Comparison of ENCODE assay signal across 15 cellular contexts in genomic region chr2:227856697-227857096, GRCh38. TPM values are rescaled to one million over a fixed set of nuclear protein-coding genes. Genes with fewer than 3 reads are reported as not detected.
DNase-seq lines count a peak whose midpoint lies in the region; ATAC-seq, FAIRE-seq and TF ChIP-seq lines count a peak whose summit lies in the region.
"Had no signal": no experiment of that assay in that cellular context is flagged by ENCODE, and none has a peak within 500 bp of the region (broad histone marks: within the 10 kb centered on the region; RNA-seq: fewer than 3 reads in every experiment).

No MANE protein-coding gene starts in this region.

- POLR2A ChIA-PET in HepG2 (lab: Yijun Ruan, JAX) = no interaction called here

- no peak overlapping the region for H4K91ac ChIP-seq in mesenchymal stem cell (ENCODE audit: low read length)

- H2BK120ac ChIP-seq in mesenchymal stem cell (ENCODE audit: low read depth, low read length) = no peak overlapping the region

- H2AFZ ChIP-seq in HepG2 (ENCODE audit: low read length) (no peak overlapping the region), mesenchymal stem cell (ENCODE audit: low read depth, low read length) (no peak overlapping the region)

- no peak overlapping the region for H3K14ac ChIP-seq in mesenchymal stem cell (ENCODE audit: low read length in 2 of 2)

- DNase-seq in HepG2 (ENCODE audit: low spot score) = no peak
- no peak for DNase-seq in right lobe of liver
- DNase-seq in chondrocyte (ENCODE audit: low spot score) = no peak
- DNase-seq in mesenchymal stem cell = no peak
- no peak for DNase-seq in NCI-H446 treated with DMSO at 0.1 percent for 48 hours (lab: John Stamatoyannopoulos, UW)
- no peak for DNase-seq in foreskin melanocyte
- DNase-seq in SJCRH30 = no peak
- DNase-seq: AML-193, DMS53 had no signal

- no peak overlapping the region for H3K23ac ChIP-seq in mesenchymal stem cell (ENCODE audit: low read length in 2 of 2)

- peak overlapping the region; percentile 47 for H2AK5ac ChIP-seq in mesenchymal stem cell (ENCODE audit: low read length, severe bottlenecking)

- TF ChIP-seq POLR2A in HepG2 (IDR thresholded peaks at IDR 0.05; ENCODE audit: insufficient read depth in 1 of 2, low read depth in 2 of 2, low read length in 2 of 2) (no peak), right lobe of liver (IDR thresholded peaks at IDR 0.05) (no peak)

- intact Hi-C loops in HepG2 (cut with micrococcal nuclease; ENCODE audit: unreplicated experiment) (no loop called here), right lobe of liver (cut with DNase I) (no loop called here)

- H2BK5ac ChIP-seq in mesenchymal stem cell (ENCODE audit: low read depth, low read length, poor library complexity, severe bottlenecking) = no peak overlapping the region

- no peak for TF ChIP-seq CTCF in HepG2 (CRISPR knock-in tag; IDR thresholded peaks at IDR 0.05)
- no peak for TF ChIP-seq CTCF in right lobe of liver (IDR thresholded peaks at IDR 0.05)
- TF ChIP-seq CTCF in chondrocyte (IDR thresholded peaks at IDR 0.05) = no peak

- H3K4ac ChIP-seq in mesenchymal stem cell (ENCODE audit: low read depth in 1 of 2, low read length in 2 of 2) = no peak overlapping the region

- TF ChIP-seq EP300 in HepG2 (IDR thresholded peaks at IDR 0.05; ENCODE audit: low read depth in 2 of 2, low read length in 2 of 2) (no peak), HepG2 (CRISPR knock-in tag; IDR thresholded peaks at IDR 0.05; ENCODE audit: borderline replicate concordance) (no peak)

- no peaks in the 10 kb centered on the region for H3K79me2 ChIP-seq in HepG2 (ENCODE audit: insufficient read depth, low read length)

- H3K4me3 ChIP-seq in HepG2 (replicated peaks in 1 of 3; ENCODE audit: insufficient read depth in 1 of 3, low read depth in 2 of 3, low read length in 3 of 3) (no peak overlapping the region), right lobe of liver (no peak overlapping the region), mesenchymal stem cell (ENCODE audit: insufficient read depth in 1 of 2, low read depth in 1 of 2, low read length in 2 of 2) (no peak overlapping the region), SJCRH30 (no peak overlapping the region)
- H3K4me3 ChIP-seq: BLaER1, HAP-1 had no signal

- no peaks in the 10 kb centered on the region for H3K27me3 Mint-ChIP-seq in chondrocyte (ENCODE audit: low read depth)

- no peak overlapping the region for H3K18ac ChIP-seq in mesenchymal stem cell (ENCODE audit: low read depth in 1 of 2, low read length in 2 of 2)

- WGBS in HepG2 (ENCODE audit: low lambda C conversion rate) = 88% methylated on average over 2 of the region's 2 CpGs
- 95% methylated on average over 2 of the region's 2 CpGs for WGBS in right lobe of liver (ENCODE audit: insufficient coverage, low coverage, low lambda C conversion rate, missing lambda C conversion rate)
- WGBS in mesenchymal stem cell = 100% methylated on average over 2 of the region's 2 CpGs

- no peaks in the 10 kb centered on the region for H3K9me3 ChIP-seq in HepG2 (ENCODE audit: low read length)
- no peaks in the 10 kb centered on the region for H3K9me3 ChIP-seq in right lobe of liver
- H3K9me3 ChIP-seq in mesenchymal stem cell (ENCODE audit: control insufficient read depth, low read length) = no peaks in the 10 kb centered on the region
- 0 out of 2 replicates have a peak, but pooled peaks cover 3% of the 10 kb centered on the region for H3K9me3 ChIP-seq in SJCRH30 (replicated peaks)
- H3K9me3 ChIP-seq: BLaER1, HAP-1 had no signal

- no peaks in the 10 kb centered on the region for H4K20me1 ChIP-seq in HepG2 (ENCODE audit: insufficient read depth, low read length)
- H4K20me1 ChIP-seq: BLaER1 had no signal

- peak overlapping the region; percentile 75 for H3K27ac Mint-ChIP-seq in chondrocyte (ENCODE audit: unreplicated experiment)

- H2BK12ac ChIP-seq in mesenchymal stem cell (ENCODE audit: low read length in 2 of 2) = no peak overlapping the region

- H3K27me3 ChIP-seq in HepG2 (ENCODE audit: control insufficient read depth in 1 of 2, insufficient read depth in 2 of 2, low read length in 2 of 2) (peaks cover 2 to 13% of the 10 kb centered on the region in 2 experiments; a peak in 3 of 5 replicates), right lobe of liver (no peaks in the 10 kb centered on the region), mesenchymal stem cell (ENCODE audit: control insufficient read depth in 1 of 2, insufficient read depth in 1 of 2, low read length in 2 of 2) (no peaks in the 10 kb centered on the region), SJCRH30 (no peaks in the 10 kb centered on the region)
- H3K27me3 ChIP-seq: BLaER1 had no signal

- no peak overlapping the region for H3K4me3 Mint-ChIP-seq in chondrocyte (ENCODE audit: unreplicated experiment)

- H2BK15ac ChIP-seq in mesenchymal stem cell (ENCODE audit: low read depth, poor library complexity, severe bottlenecking) = no peak overlapping the region

- H3K27ac ChIP-seq in HepG2 (ENCODE audit: extremely low read length, insufficient read depth, low read length) (no peak overlapping the region), right lobe of liver (no peak overlapping the region), mesenchymal stem cell (ENCODE audit: low read length, poor library complexity, severe bottlenecking) (no peak overlapping the region), SJCRH30 (no peak overlapping the region)
- H3K27ac ChIP-seq: 22Rv1, BLaER1 had no signal

- H3K9ac ChIP-seq in HepG2 (ENCODE audit: insufficient read depth, low read depth, low read length) (no peak overlapping the region), mesenchymal stem cell (ENCODE audit: low read length) (no peak overlapping the region)
- H3K9ac ChIP-seq: BLaER1 had no signal

- H3K4me1 ChIP-seq in HepG2 (ENCODE audit: insufficient read depth, low read length) = peaks cover 35% of the 10 kb centered on the region
- H3K4me1 ChIP-seq in right lobe of liver = no peaks in the 10 kb centered on the region
- H3K4me1 ChIP-seq in mesenchymal stem cell (ENCODE audit: control insufficient read depth, insufficient read depth, low read depth, low read length) = peaks cover 4% of the 10 kb centered on the region
- H3K4me1 ChIP-seq in SJCRH30 = peaks cover 7% of the 10 kb centered on the region; the same call in 1 of the 2 replicates
- H3K4me1 ChIP-seq: HAP-1 had no signal

- ATAC-seq in HepG2 (no peak), right lobe of liver (no peak), GM21367 (IDR thresholded peaks at IDR 0.05; ENCODE audit: unreplicated experiment) (no peak)

- peaks cover 7% of the 10 kb centered on the region for H3K9me3 Mint-ChIP-seq in chondrocyte (ENCODE audit: low read depth)

- H3K36me3 ChIP-seq in HepG2 (replicated peaks in 1 of 2; ENCODE audit: control insufficient read depth in 1 of 2, insufficient read depth in 2 of 2, low read length in 2 of 2) (no peaks in the 10 kb centered on the region), right lobe of liver (no peaks in the 10 kb centered on the region), mesenchymal stem cell (ENCODE audit: control insufficient read depth in 1 of 2, insufficient read depth in 2 of 2, low read depth in 1 of 2, low read length in 2 of 2) (no peaks in the 10 kb centered on the region), SJCRH30 (no peaks in the 10 kb centered on the region)
- H3K36me3 ChIP-seq: BLaER1, HAP-1 had no signal

- CTCF ChIA-PET in HepG2 (lab: Yijun Ruan, JAX; ENCODE audit: low intra/inter-chr PET ratio, low total read pairs) = no interaction called here

- H3K36me3 Mint-ChIP-seq in chondrocyte (ENCODE audit: low read depth) = no peaks in the 10 kb centered on the region

- no TSS peak for BruUV-seq in HepG2 (replicated peaks; lab: Mats Ljungman, UMichigan)

- H3K4me2 ChIP-seq in HepG2 (ENCODE audit: low read depth, low read length) (no peak overlapping the region), mesenchymal stem cell (ENCODE audit: low read length, poor library complexity, severe bottlenecking) (no peak overlapping the region)
- H3K4me2 ChIP-seq: BLaER1 had no signal

- in situ Hi-C loops in HepG2 (cut with HindIII; ENCODE audit: extremely low pct_ligation_motif_present, low pct_unique_long_range_greater_than_20kb) = no loop called here

- no peaks in the 10 kb centered on the region for H3K79me1 ChIP-seq in mesenchymal stem cell (replicated peaks; ENCODE audit: low read length, poor library complexity, severe bottlenecking)

- H4K8ac ChIP-seq in mesenchymal stem cell (ENCODE audit: low read length) = no peak overlapping the region

- peaks cover 84% of the 10 kb centered on the region for H3K4me1 Mint-ChIP-seq in chondrocyte (ENCODE audit: low read depth)

- no peak for TF ChIP-seq RAD21 in HepG2 (CRISPR knock-in tag; IDR thresholded peaks at IDR 0.05)

- no peak for FAIRE-seq in HepG2 (lab: Jason Lieb, UNC)
- FAIRE-seq: H1 had no signal

RNA-seq across cellular contexts. Expression of gene DAW1, which starts 14.7 kb away (rescaled TPM):
- total RNA-seq in HepG2 (2016; rRNA removed; fragmentation: Illumina TruSeq; extraction: Trizol) (not detected in 2 replicates), right lobe of liver (not detected), chondrocyte (0.28 to 0.65 TPM (median 0.47 TPM) in 3 replicates)
- not detected in 2 replicates for total RNA-seq in HepG2 (2016; cell fraction: cytosol; rRNA removed; fragmentation: Illumina TruSeq; extraction: Trizol; ENCODE audit: low read depth)
- total RNA-seq in HepG2 (2016; cell fraction: insoluble cytoplasmic fraction; rRNA removed; fragmentation: Illumina TruSeq; extraction: Trizol) = not detected in 2 replicates
- total RNA-seq in HepG2 (2016; cell fraction: membrane; rRNA removed; fragmentation: Illumina TruSeq; extraction: Trizol) = not detected in 2 replicates
- total RNA-seq in HepG2 (2016; cell fraction: nucleus; rRNA removed; fragmentation: Illumina TruSeq; extraction: Trizol) = not detected in 2 replicates
- polyA plus RNA-seq in HepG2 (2011; rRNA removed) = not detected in 2 replicates
- not detected in 2 replicates for polyA plus RNA-seq in HepG2 (2011; cell fraction: cytosol; rRNA removed)
- polyA plus RNA-seq in HepG2 (2011; cell fraction: nucleus; rRNA removed) = 0.07 TPM in 1 of 2 replicates, not detected in the other
- polyA plus RNA-seq in HepG2 (2012) = not detected in 2 replicates
- polyA plus RNA-seq in HepG2 (2016; cell fraction: cytosol; fragmentation: Illumina TruSeq; extraction: Trizol; ENCODE audit: low read depth) = not detected in 2 replicates
- not detected in 2 replicates for polyA plus RNA-seq in HepG2 (2016; cell fraction: insoluble cytoplasmic fraction; fragmentation: Illumina TruSeq; extraction: Trizol; ENCODE audit: low read depth)
- polyA plus RNA-seq in HepG2 (2016; cell fraction: membrane; fragmentation: Illumina TruSeq; extraction: Trizol; ENCODE audit: low read depth) = not detected in 2 replicates
- polyA plus RNA-seq in HepG2 (2016; cell fraction: nucleus; fragmentation: Illumina TruSeq; extraction: Trizol; ENCODE audit: insufficient read depth, low read depth) = not detected in 2 replicates
- polyA minus RNA-seq in HepG2 (2011; rRNA and poly(A)+ RNA removed; ENCODE audit: low replicate concordance) = 0.19 TPM in 1 of 2 replicates, not detected in the other
- polyA minus RNA-seq in HepG2 (2011; cell fraction: cytosol; rRNA and poly(A)+ RNA removed) = not detected in 2 replicates
- not detected in 2 replicates for polyA minus RNA-seq in HepG2 (2011; cell fraction: nucleus; rRNA and poly(A)+ RNA removed)
- polyA plus RNA-seq in mesenchymal stem cell (2013, experiment 1 of 2) = 0.15 TPM
- 0.04 TPM for polyA plus RNA-seq in mesenchymal stem cell (2013, experiment 2 of 2)
- 0.08 TPM in 1 of 2 replicates, not detected in the other for total RNA-seq in SJCRH30 (2014; rRNA removed; shearing (Covaris generic))
- total RNA-seq: HT1080 had no signal

RNA-seq across cellular contexts. Expression of gene CCL20, which starts 43.1 kb away (rescaled TPM):
- total RNA-seq in HepG2 (2016; rRNA removed; fragmentation: Illumina TruSeq; extraction: Trizol) (136 and 223 TPM in 2 replicates), right lobe of liver (100 to 1,000 TPM in 2 of 6 experiments, 10 to 100 TPM in 1, under 1 TPM in 1, not detected in 2; 0.88 to 111 (median 76.4) TPM), chondrocyte (0.45 to 1.9 TPM (median 0.79 TPM) in 3 replicates)
- total RNA-seq in HepG2 (2016; cell fraction: cytosol; rRNA removed; fragmentation: Illumina TruSeq; extraction: Trizol; ENCODE audit: low read depth) = 99.9 and 112 TPM in 2 replicates
- total RNA-seq in HepG2 (2016; cell fraction: insoluble cytoplasmic fraction; rRNA removed; fragmentation: Illumina TruSeq; extraction: Trizol) = 137 and 217 TPM in 2 replicates
- total RNA-seq in HepG2 (2016; cell fraction: membrane; rRNA removed; fragmentation: Illumina TruSeq; extraction: Trizol) = 75.9 and 85.7 TPM in 2 replicates
- 195 and 205 TPM in 2 replicates for total RNA-seq in HepG2 (2016; cell fraction: nucleus; rRNA removed; fragmentation: Illumina TruSeq; extraction: Trizol)
- polyA plus RNA-seq in HepG2 (2011; rRNA removed) = 811 and 903 TPM in 2 replicates
- 378 and 591 TPM in 2 replicates for polyA plus RNA-seq in HepG2 (2011; cell fraction: cytosol; rRNA removed)
- 84.5 and 124 TPM in 2 replicates for polyA plus RNA-seq in HepG2 (2011; cell fraction: nucleus; rRNA removed)
- polyA plus RNA-seq in HepG2 (2012) = 780 and 797 TPM in 2 replicates
- 41.1 and 41.5 TPM in 2 replicates for polyA plus RNA-seq in HepG2 (2016; cell fraction: cytosol; fragmentation: Illumina TruSeq; extraction: Trizol; ENCODE audit: low read depth)
- 160 and 169 TPM in 2 replicates for polyA plus RNA-seq in HepG2 (2016; cell fraction: insoluble cytoplasmic fraction; fragmentation: Illumina TruSeq; extraction: Trizol; ENCODE audit: low read depth)
- 41.7 and 42.7 TPM in 2 replicates for polyA plus RNA-seq in HepG2 (2016; cell fraction: membrane; fragmentation: Illumina TruSeq; extraction: Trizol; ENCODE audit: low read depth)
- polyA plus RNA-seq in HepG2 (2016; cell fraction: nucleus; fragmentation: Illumina TruSeq; extraction: Trizol; ENCODE audit: insufficient read depth, low read depth) = 376 and 396 TPM in 2 replicates
- polyA minus RNA-seq in HepG2 (2011; rRNA and poly(A)+ RNA removed; ENCODE audit: low replicate concordance) = 0.21 and 395 TPM in 2 replicates
- polyA minus RNA-seq in HepG2 (2011; cell fraction: cytosol; rRNA and poly(A)+ RNA removed) = 440 and 488 TPM in 2 replicates
- polyA minus RNA-seq in HepG2 (2011; cell fraction: nucleus; rRNA and poly(A)+ RNA removed) = 142 and 223 TPM in 2 replicates
- 1.2 TPM for polyA plus RNA-seq in mesenchymal stem cell (2013, experiment 1 of 2)
- polyA plus RNA-seq in mesenchymal stem cell (2013, experiment 2 of 2) = 1.2 TPM
- total RNA-seq in SJCRH30 (2014; rRNA removed; shearing (Covaris generic)) = 4.2 and 4.3 TPM in 2 replicates
- total RNA-seq: H1 had no signal
- polyA plus RNA-seq: H1 had no signal
